1 cellular context compared by ENCODE assay signal in the genomic region with DNA sequence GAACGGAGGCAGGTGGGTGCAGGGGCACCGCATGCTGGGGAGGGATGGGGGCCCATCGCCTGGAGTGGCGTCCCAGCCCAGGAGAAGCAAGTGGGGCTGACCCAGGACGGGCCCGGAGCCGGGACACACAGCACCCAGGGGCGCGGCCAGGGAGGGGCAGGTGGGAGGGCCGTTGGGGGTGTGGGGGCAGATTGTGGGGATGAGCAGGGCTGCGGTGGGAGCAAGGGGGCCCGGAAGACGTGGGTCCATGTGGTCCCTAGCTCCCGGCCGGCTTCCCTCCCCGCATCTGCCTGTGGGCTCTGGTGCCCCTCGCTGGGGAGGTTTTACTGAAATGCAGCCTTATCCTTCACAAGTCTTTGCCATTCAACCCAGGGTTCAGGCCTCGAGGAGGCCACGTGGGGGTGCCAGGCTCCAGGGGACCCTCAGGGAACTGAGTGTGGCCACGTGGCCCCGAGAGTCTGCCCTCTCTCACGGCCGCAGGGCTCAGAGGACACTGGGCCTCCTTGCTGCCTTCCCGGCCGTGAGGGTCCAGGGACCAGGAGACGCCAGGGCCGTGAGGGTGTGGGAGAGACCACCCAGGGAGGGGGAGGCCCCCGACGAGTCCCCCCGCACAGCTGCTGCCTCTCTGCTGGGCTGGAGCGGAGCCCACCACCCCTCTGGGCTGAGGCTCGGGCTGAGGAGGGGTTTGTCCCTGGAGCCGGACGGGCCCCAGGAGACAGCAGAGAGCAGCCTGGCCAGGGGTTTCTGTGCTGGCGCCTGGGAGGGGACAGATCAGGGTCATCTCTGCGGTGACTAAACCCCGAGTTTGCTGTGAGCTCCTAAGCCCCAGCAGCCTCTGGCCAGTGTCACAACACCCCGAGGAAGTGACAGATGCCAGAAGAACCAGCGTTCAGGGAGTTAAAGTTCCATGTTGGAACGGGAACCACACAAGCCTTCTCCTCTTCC.
TF ChIP-seq lines count a peak whose summit lies in the region.

No MANE protein-coding gene starts in this region.

TF ChIP-seq in K562, 482 proteins besides CTCF, POLR2A, EP300 and RAD21:
- TF ChIP-seq, protein P1, sequence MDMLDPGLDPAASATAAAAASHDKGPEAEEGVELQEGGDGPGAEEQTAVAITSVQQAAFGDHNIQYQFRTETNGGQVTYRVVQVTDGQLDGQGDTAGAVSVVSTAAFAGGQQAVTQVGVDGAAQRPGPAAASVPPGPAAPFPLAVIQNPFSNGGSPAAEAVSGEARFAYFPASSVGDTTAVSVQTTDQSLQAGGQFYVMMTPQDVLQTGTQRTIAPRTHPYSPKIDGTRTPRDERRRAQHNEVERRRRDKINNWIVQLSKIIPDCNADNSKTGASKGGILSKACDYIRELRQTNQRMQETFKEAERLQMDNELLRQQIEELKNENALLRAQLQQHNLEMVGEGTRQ (CRISPR knock-in tag; IDR thresholded peaks at IDR 0.05): peak; percentile 31; the same call in 1 of the 2 replicates
- TF ChIP-seq HNRNPL (IDR thresholded peaks at IDR 0.05; ENCODE audit: low read depth, low read length) (no peak), ZBTB7A (IDR thresholded peaks at IDR 0.05; ENCODE audit: borderline replicate concordance, control insufficient read depth, low read depth, low read length) (peak; percentile 48; the same call in 1 of the 2 replicates)
- TF ChIP-seq, protein P2, sequence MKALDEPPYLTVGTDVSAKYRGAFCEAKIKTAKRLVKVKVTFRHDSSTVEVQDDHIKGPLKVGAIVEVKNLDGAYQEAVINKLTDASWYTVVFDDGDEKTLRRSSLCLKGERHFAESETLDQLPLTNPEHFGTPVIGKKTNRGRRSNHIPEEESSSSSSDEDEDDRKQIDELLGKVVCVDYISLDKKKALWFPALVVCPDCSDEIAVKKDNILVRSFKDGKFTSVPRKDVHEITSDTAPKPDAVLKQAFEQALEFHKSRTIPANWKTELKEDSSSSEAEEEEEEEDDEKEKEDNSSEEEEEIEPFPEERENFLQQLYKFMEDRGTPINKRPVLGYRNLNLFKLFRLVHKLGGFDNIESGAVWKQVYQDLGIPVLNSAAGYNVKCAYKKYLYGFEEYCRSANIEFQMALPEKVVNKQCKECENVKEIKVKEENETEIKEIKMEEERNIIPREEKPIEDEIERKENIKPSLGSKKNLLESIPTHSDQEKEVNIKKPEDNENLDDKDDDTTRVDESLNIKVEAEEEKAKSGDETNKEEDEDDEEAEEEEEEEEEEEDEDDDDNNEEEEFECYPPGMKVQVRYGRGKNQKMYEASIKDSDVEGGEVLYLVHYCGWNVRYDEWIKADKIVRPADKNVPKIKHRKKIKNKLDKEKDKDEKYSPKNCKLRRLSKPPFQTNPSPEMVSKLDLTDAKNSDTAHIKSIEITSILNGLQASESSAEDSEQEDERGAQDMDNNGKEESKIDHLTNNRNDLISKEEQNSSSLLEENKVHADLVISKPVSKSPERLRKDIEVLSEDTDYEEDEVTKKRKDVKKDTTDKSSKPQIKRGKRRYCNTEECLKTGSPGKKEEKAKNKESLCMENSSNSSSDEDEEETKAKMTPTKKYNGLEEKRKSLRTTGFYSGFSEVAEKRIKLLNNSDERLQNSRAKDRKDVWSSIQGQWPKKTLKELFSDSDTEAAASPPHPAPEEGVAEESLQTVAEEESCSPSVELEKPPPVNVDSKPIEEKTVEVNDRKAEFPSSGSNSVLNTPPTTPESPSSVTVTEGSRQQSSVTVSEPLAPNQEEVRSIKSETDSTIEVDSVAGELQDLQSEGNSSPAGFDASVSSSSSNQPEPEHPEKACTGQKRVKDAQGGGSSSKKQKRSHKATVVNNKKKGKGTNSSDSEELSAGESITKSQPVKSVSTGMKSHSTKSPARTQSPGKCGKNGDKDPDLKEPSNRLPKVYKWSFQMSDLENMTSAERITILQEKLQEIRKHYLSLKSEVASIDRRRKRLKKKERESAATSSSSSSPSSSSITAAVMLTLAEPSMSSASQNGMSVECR (CRISPR knock-in tag; IDR thresholded peaks at IDR 0.05): no peak
- TF ChIP-seq, protein P3, sequence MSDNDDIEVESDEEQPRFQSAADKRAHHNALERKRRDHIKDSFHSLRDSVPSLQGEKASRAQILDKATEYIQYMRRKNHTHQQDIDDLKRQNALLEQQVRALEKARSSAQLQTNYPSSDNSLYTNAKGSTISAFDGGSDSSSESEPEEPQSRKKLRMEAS (CRISPR knock-in tag; IDR thresholded peaks at IDR 0.05): peak; percentile 39; the same call in 1 of the 2 replicates
